In the genomic region with DNA sequence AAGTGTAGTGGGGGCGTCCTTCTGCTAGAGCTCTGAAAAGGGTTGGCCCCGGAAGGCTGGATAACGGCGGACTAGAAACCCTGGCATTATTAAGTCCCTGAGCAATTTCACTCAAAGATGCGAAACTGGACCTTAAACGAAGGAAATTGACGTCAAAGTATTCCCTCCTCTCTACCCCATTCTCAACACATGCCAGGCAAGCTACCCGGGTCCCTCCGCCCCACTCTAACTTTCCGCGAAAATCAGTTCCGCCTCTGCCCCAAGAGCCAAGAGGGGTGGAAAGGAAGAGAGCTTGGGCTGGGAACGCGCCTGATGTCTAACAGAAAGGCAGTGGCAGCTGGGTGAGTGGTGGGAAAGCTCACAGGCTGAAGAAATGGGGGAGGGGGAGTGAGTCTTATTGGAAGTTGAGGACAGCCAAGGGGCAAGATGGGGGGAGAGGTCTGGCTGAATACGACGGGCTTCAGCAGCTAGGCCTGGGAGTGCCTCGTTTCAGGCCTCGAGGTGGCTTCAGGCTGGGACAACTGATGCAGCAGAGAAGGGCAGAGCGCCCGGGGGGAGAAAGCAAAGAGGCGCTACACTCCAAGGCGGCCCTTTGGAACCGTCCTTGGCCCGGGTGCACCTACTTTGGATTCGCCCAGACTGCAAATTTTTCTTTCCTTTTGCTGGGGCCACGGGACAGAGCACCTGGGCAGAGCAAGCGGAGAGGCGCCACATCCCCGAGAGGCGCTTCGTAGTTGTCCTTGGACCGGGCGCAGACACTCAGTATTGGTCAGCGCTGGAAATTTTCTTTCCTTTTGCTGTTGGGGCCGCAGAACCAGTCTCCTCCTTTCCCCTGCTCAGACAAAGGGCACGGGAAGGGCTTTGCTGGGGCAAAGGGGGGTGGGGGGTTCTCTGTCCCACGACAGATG, we compare ENCODE assay signal across 1 cellular context.
A peak's percentile ranks its signal among the peaks of the same experiment; 100 is the strongest.
TF ChIP-seq lines count a peak whose summit lies in the region.

No MANE protein-coding gene starts in this region.

TF ChIP-seq in GM23338, 12 proteins besides CTCF, POLR2A, EP300 and RAD21:
- TF ChIP-seq EZH2phosphoT487 (IDR thresholded peaks at IDR 0.05; ENCODE audit: unreplicated experiment) (no peak), EZH2 (IDR thresholded peaks at IDR 0.05; ENCODE audit: low read depth, unreplicated experiment) (peak; percentile 93)
